Comparison of ENCODE assay signal across 19 cellular contexts in the genomic region with DNA sequence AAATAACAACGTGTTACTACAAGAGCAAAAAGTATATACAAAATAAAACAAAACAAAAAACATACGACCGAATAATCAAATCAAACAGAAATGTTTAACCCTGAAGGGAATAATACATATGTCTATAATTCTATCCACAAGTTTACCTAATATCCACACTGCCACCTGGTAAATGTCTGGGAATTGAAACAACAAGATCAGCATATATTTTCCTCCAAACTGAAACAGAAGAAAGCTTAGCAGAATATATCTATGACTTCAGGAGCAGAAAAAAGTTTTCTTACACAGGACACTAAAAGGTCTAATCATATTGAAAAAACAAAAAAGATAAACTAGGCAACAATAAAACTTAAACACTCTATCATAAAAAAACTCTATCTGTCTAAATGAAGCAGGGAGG.
"Had no signal": no experiment of that assay in that cellular context is flagged by ENCODE, and none has a peak within 500 bp of the region (broad histone marks: within the 10 kb centered on the region; RNA-seq: fewer than 3 reads in every experiment).

No MANE protein-coding gene starts in this region.

- H3K4me1 ChIP-seq: esophagus muscularis mucosa, foreskin keratinocyte, gastroesophageal sphincter, heart left ventricle, left lung, lower lobe of right lung had no signal

- H3K36me3 ChIP-seq: esophagus muscularis mucosa, gastroesophageal sphincter, heart left ventricle, left lung, lower lobe of right lung had no signal

- DNase-seq: dermis blood vessel endothelial cell; dorsolateral prefrontal cortex; effector CD4-positive, alpha-beta T cell; effector memory CD4-positive, alpha-beta T cell; foreskin keratinocyte; heart left ventricle; hippocampal formation; left cardiac atrium; left lung; left ventricle myocardium superior; lower lobe of right lung had no signal

- H3K27ac ChIP-seq: coronary artery, dorsolateral prefrontal cortex, esophagus muscularis mucosa, foreskin keratinocyte, gastroesophageal sphincter, heart left ventricle, left lung, lower lobe of right lung had no signal

- H3K27me3 ChIP-seq: dorsolateral prefrontal cortex, esophagus muscularis mucosa, foreskin keratinocyte, gastroesophageal sphincter, heart left ventricle, left lung had no signal

- H3K9me3 ChIP-seq: esophagus muscularis mucosa, gastroesophageal sphincter, heart left ventricle, lower lobe of right lung, mucosa of descending colon had no signal

- H3K4me3 ChIP-seq: coronary artery, dorsolateral prefrontal cortex, esophagus muscularis mucosa, gastroesophageal sphincter, heart left ventricle, left lung, lower lobe of right lung, mucosa of descending colon had no signal

- FAIRE-seq: colon, frontal cortex, islet of Langerhans, keratinocyte had no signal

- ATAC-seq: foreskin keratinocyte, gastroesophageal sphincter, heart left ventricle, left cardiac atrium, left lung, left ventricle myocardium superior, lower lobe of right lung, mucosa of descending colon had no signal
